ENCODE assay signal across 23 cellular contexts in the genomic region with DNA sequence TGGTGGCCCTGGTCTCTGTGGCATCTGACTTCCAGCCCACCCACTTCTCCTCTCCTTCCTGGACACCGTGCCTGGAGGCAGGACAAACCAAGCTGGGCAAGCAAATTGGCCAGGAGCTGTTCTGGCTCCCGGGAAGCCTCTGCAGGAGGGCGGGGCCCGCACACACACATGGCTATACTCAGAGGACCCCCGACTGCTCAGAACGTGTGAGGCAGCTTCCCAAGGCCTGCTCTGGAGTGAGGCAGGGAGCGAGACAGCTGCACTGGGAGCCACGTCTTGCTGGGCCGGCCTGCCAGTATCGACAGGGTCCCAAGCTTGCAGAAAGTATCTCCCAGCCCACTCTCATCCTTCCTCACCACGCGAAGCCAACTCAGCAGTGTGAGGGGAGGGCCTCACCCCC.
A peak's percentile ranks its signal among the peaks of the same experiment; 100 is the strongest.
DNase-seq lines count a peak whose midpoint lies in the region; ATAC-seq, FAIRE-seq and TF ChIP-seq lines count a peak whose summit lies in the region.
"Had no signal": no experiment of that assay in that cellular context is flagged by ENCODE, and none has a peak within 500 bp of the region (broad histone marks: within the 10 kb centered on the region; RNA-seq: fewer than 3 reads in every experiment).

No MANE protein-coding gene starts in this region.

- H3K4me1 ChIP-seq in HepG2 (ENCODE audit: insufficient read depth, low read length) (no peaks in the 10 kb centered on the region), right lobe of liver (peaks cover 0 to 13% (median 0%) of the 10 kb centered on the region in 4 donors), psoas muscle (peaks cover 26% of the 10 kb centered on the region)
- H3K4me1 ChIP-seq: Caco-2 had no signal

- intact Hi-C loops in HepG2 (cut with micrococcal nuclease; ENCODE audit: unreplicated experiment) = no loop called here
- intact Hi-C loops in right lobe of liver (cut with DNase I) = no loop called here
- intact Hi-C loops in psoas muscle (cut with DNase I) = no loop called here

- no peak overlapping the region for H3K9ac ChIP-seq in HepG2 (ENCODE audit: insufficient read depth, low read depth, low read length)
- H3K9ac ChIP-seq: BLaER1 treated with 17β-estradiol and CSF1 and Interleukin-3, amounts not matched to agents 10 nM and 100 nM had no signal

- TF ChIP-seq CTCF in HepG2 (CRISPR knock-in tag; IDR thresholded peaks at IDR 0.05) (no peak), right lobe of liver (IDR thresholded peaks at IDR 0.05) (no peak), psoas muscle (IDR thresholded peaks at IDR 0.05) (no peak), osteocyte (IDR thresholded peaks at IDR 0.05) (no peak)

- H3K4me3 ChIP-seq in HepG2 (replicated peaks in 1 of 3; ENCODE audit: insufficient read depth in 1 of 3, low read depth in 2 of 3, low read length in 3 of 3) (no peak overlapping the region), right lobe of liver (no peak overlapping the region), psoas muscle (no peak overlapping the region)
- H3K4me3 ChIP-seq: A549; BLaER1 treated with 17β-estradiol and CSF1 and Interleukin-3, amounts not matched to agents 10 nM and 100 nM; GM12878 had no signal

- peak overlapping the region; percentile 25 for H3K27ac Mint-ChIP-seq in central memory CD8-positive, alpha-beta T cell (ENCODE audit: low read depth)
- no peak overlapping the region for H3K27ac Mint-ChIP-seq in osteocyte (ENCODE audit: unreplicated experiment)
- H3K27ac Mint-ChIP-seq: B cell; CD4-positive, alpha-beta T cell; CD8-positive, alpha-beta T cell had no signal

- in situ Hi-C loops in HepG2 (cut with HindIII; ENCODE audit: extremely low pct_ligation_motif_present, low pct_unique_long_range_greater_than_20kb) = loop anchor here (5.0 kb wide), 1 partner anchor 68 kb away; no protein-coding TSS in a partner anchor

- TF ChIP-seq EP300 in HepG2 (IDR thresholded peaks at IDR 0.05; ENCODE audit: low read depth in 2 of 2, low read length in 2 of 2) (no peak), HepG2 (CRISPR knock-in tag; IDR thresholded peaks at IDR 0.05; ENCODE audit: borderline replicate concordance) (no peak)

- H3K9me3 Mint-ChIP-seq in central memory CD8-positive, alpha-beta T cell = no peaks in the 10 kb centered on the region
- no peaks in the 10 kb centered on the region for H3K9me3 Mint-ChIP-seq in osteocyte (ENCODE audit: unreplicated experiment)
- H3K9me3 Mint-ChIP-seq: CD4-positive, alpha-beta T cell; CD8-positive, alpha-beta T cell had no signal

- H3K27me3 ChIP-seq in HepG2 (ENCODE audit: control insufficient read depth in 1 of 2, insufficient read depth in 2 of 2, low read length in 2 of 2) (no peaks in the 10 kb centered on the region), right lobe of liver (no peaks in the 10 kb centered on the region), psoas muscle (ENCODE audit: insufficient read depth in 3 of 3, low read length in 2 of 3) (no peaks in the 10 kb centered on the region)
- H3K27me3 ChIP-seq: BLaER1 treated with 17β-estradiol and CSF1 and Interleukin-3, amounts not matched to agents 10 nM and 100 nM had no signal

- POLR2A ChIA-PET in HepG2 (lab: Yijun Ruan, JAX) = no interaction called here

- H3K4me1 Mint-ChIP-seq in central memory CD8-positive, alpha-beta T cell = peaks cover 5% of the 10 kb centered on the region
- no peaks in the 10 kb centered on the region for H3K4me1 Mint-ChIP-seq in osteocyte (ENCODE audit: unreplicated experiment)
- H3K4me1 Mint-ChIP-seq: B cell had no signal

- H4K20me1 ChIP-seq in HepG2 (ENCODE audit: insufficient read depth, low read length) = 0 out of 2 replicates have a peak, but pooled peaks cover 3% of the 10 kb centered on the region

- H3K9me3 ChIP-seq in HepG2 (ENCODE audit: low read length) (no peaks in the 10 kb centered on the region), right lobe of liver (no peaks in the 10 kb centered on the region), psoas muscle (no peaks in the 10 kb centered on the region)
- H3K9me3 ChIP-seq: A549; BLaER1 treated with 17β-estradiol and CSF1 and Interleukin-3, amounts not matched to agents 10 nM and 100 nM; Caco-2 had no signal

- CTCF ChIA-PET in HepG2 (lab: Yijun Ruan, JAX; ENCODE audit: low intra/inter-chr PET ratio, low total read pairs) = no interaction called here

- H3K4me2 ChIP-seq in HepG2 (ENCODE audit: low read depth, low read length) = no peak overlapping the region
- H3K4me2 ChIP-seq: A549; BLaER1 treated with 17β-estradiol and CSF1 and Interleukin-3, amounts not matched to agents 10 nM and 100 nM had no signal

- ATAC-seq in HepG2 = no peak
- ATAC-seq in right lobe of liver = no peak
- ATAC-seq in central memory CD8-positive, alpha-beta T cell (replicated peaks; ENCODE audit: extremely low read depth, poor library complexity, severe bottlenecking) = no peak
- no peak for ATAC-seq in psoas muscle
- ATAC-seq: CD8-positive, alpha-beta T cell; GM12878 had no signal

- peaks cover 22% of the 10 kb centered on the region for H3K36me3 Mint-ChIP-seq in central memory CD8-positive, alpha-beta T cell (ENCODE audit: insufficient read depth)
- H3K36me3 Mint-ChIP-seq in osteocyte (ENCODE audit: unreplicated experiment) = peaks cover 7% of the 10 kb centered on the region

- 97% methylated on average over 7 of the region's 12 CpGs for WGBS in HepG2 (ENCODE audit: low lambda C conversion rate)
- 80% methylated on average over 1 of the region's 12 CpGs for WGBS in right lobe of liver (ENCODE audit: insufficient coverage, low coverage, low lambda C conversion rate, missing lambda C conversion rate)
- WGBS in psoas muscle, 3 donors = 66 to 75% (median 69%) methylated on average over 12 of the region's 12 CpGs

- TF ChIP-seq POLR2A in HepG2 (IDR thresholded peaks at IDR 0.05; ENCODE audit: insufficient read depth in 1 of 2, low read depth in 2 of 2, low read length in 2 of 2) = no peak
- no peak for TF ChIP-seq POLR2A in right lobe of liver (IDR thresholded peaks at IDR 0.05)

- FAIRE-seq in HepG2 (lab: Jason Lieb, UNC) = no peak
- FAIRE-seq: A549, D721Med, G401.6, GM12878, GM12892, GM18507 had no signal

- no peak for TF ChIP-seq RAD21 in HepG2 (CRISPR knock-in tag; IDR thresholded peaks at IDR 0.05)

- H3K27ac ChIP-seq in HepG2 (ENCODE audit: extremely low read length, insufficient read depth, low read length) (no peak overlapping the region), right lobe of liver (no peak overlapping the region), psoas muscle (peak overlapping the region; percentile 83)
- H3K27ac ChIP-seq: 22Rv1; BLaER1 treated with 17β-estradiol and CSF1 and Interleukin-3, amounts not matched to agents 10 nM and 100 nM; C4-2B had no signal

- H3K36me3 ChIP-seq in HepG2 (replicated peaks in 1 of 2; ENCODE audit: control insufficient read depth in 1 of 2, insufficient read depth in 2 of 2, low read length in 2 of 2) = peaks cover 22 to 37% of the 10 kb centered on the region in 2 experiments; a peak in 4 of 5 replicates
- peaks cover 0 to 15% (median 0%) of the 10 kb centered on the region in 4 donors for H3K36me3 ChIP-seq in right lobe of liver
- H3K36me3 ChIP-seq in psoas muscle (ENCODE audit: insufficient read depth in 1 of 2, low read depth in 1 of 2) = peaks cover 0 to 90% of the 10 kb centered on the region in 2 donors

- no peaks in the 10 kb centered on the region for H3K79me2 ChIP-seq in HepG2 (ENCODE audit: insufficient read depth, low read length)

- BruUV-seq in HepG2 (replicated peaks; lab: Mats Ljungman, UMichigan) = no TSS peak

- H3K27me3 Mint-ChIP-seq in central memory CD8-positive, alpha-beta T cell = no peaks in the 10 kb centered on the region
- H3K27me3 Mint-ChIP-seq in osteocyte (ENCODE audit: unreplicated experiment) = no peaks in the 10 kb centered on the region
- H3K27me3 Mint-ChIP-seq: B cell; CD4-positive, alpha-beta T cell had no signal

- H2AFZ ChIP-seq in HepG2 (ENCODE audit: low read length) = no peak overlapping the region

- no peak for DNase-seq in HepG2 (ENCODE audit: low spot score)
- DNase-seq in right lobe of liver = no peak
- DNase-seq in central memory CD8-positive, alpha-beta T cell (ENCODE audit: low spot score in 2 of 2) = no peak
- no peak for DNase-seq in psoas muscle
- no peak for DNase-seq in GDM1 (lab: John Stamatoyannopoulos, UW)
- DNase-seq in NCI-H446 treated with DMSO at 0.1 percent for 48 hours (lab: John Stamatoyannopoulos, UW) = no peak
- DNase-seq in osteocyte (ENCODE audit: extremely low spot score, unreplicated experiment) = no peak
- DNase-seq: AML-193; Caco-2; Calu3; CD4-positive, alpha-beta T cell; DMS79 treated with DMSO at 0.1 percent for 48 hours had no signal

- H3K4me3 Mint-ChIP-seq in central memory CD8-positive, alpha-beta T cell = no peak overlapping the region
- H3K4me3 Mint-ChIP-seq in osteocyte (ENCODE audit: unreplicated experiment) = no peak overlapping the region
- H3K4me3 Mint-ChIP-seq: B cell; CD4-positive, alpha-beta T cell; CD8-positive, alpha-beta T cell had no signal

TF ChIP-seq in HepG2, 621 proteins besides CTCF, POLR2A, EP300 and RAD21 (continues in another document):
- TF ChIP-seq, protein P1, sequence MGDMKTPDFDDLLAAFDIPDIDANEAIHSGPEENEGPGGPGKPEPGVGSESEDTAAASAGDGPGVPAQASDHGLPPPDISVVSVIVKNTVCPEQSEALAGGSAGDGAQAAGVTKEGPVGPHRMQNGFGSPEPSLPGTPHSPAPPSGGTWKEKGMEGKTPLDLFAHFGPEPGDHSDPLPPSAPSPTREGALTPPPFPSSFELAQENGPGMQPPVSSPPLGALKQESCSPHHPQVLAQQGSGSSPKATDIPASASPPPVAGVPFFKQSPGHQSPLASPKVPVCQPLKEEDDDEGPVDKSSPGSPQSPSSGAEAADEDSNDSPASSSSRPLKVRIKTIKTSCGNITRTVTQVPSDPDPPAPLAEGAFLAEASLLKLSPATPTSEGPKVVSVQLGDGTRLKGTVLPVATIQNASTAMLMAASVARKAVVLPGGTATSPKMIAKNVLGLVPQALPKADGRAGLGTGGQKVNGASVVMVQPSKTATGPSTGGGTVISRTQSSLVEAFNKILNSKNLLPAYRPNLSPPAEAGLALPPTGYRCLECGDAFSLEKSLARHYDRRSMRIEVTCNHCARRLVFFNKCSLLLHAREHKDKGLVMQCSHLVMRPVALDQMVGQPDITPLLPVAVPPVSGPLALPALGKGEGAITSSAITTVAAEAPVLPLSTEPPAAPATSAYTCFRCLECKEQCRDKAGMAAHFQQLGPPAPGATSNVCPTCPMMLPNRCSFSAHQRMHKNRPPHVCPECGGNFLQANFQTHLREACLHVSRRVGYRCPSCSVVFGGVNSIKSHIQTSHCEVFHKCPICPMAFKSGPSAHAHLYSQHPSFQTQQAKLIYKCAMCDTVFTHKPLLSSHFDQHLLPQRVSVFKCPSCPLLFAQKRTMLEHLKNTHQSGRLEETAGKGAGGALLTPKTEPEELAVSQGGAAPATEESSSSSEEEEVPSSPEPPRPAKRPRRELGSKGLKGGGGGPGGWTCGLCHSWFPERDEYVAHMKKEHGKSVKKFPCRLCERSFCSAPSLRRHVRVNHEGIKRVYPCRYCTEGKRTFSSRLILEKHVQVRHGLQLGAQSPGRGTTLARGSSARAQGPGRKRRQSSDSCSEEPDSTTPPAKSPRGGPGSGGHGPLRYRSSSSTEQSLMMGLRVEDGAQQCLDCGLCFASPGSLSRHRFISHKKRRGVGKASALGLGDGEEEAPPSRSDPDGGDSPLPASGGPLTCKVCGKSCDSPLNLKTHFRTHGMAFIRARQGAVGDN (CRISPR knock-in tag; IDR thresholded peaks at IDR 0.05) = peak; percentile 17; the same call in 1 of the 2 replicates
